ENCODE assay signal across 11 cellular contexts in the genomic region with DNA sequence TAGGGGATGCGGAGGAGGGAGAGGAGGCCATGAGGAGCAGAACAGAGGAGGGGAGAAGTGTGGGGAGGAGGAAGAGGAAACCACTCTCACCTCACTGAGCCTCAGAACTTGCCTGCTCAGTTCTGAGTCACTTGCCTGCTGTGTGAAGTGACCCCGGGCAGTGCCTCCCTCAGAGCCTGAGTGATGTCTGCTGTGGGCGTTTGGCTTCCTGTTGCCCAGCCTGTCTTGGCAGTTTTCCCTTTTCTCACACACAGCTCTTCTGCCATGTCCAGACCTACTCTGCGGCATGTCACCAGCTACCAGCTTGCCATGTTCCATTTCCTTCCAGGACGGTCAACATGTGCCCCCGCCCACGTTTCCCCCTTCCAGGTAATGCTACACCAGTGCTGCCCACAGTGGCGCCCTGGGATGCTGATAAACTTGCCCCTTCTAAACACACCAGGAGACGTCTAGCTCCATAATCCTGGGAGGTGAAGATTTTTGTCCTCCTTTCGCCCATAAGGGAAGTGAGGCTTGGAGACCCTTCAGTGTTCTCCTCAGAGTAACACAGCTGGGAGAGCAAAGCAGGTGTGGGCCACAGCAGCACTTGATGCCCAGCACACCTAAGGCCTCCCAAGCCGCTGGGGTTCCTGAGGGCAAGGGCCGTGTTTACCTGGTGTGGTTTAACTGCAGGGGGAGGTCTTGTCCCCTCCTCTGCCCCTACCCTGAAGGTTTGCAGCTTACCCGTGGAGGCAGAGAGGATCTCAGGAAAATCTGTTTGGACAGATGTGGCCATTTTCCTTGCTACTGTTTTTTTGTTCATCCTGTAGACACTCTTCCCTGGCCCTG.
A peak's percentile ranks its signal among the peaks of the same experiment; 100 is the strongest.
DNase-seq lines count a peak whose midpoint lies in the region; ATAC-seq and TF ChIP-seq lines count a peak whose summit lies in the region.
"Had no signal": no experiment of that assay in that cellular context is flagged by ENCODE, and none has a peak within 500 bp of the region (broad histone marks: within the 10 kb centered on the region; RNA-seq: fewer than 3 reads in every experiment).

No MANE protein-coding gene starts in this region.

- no peaks in the 10 kb centered on the region for H3K36me3 ChIP-seq in IMR-90 (ENCODE audit: control insufficient read depth, insufficient read depth, low read length)
- no peaks in the 10 kb centered on the region for H3K36me3 ChIP-seq in lung (ENCODE audit: control insufficient read depth in 2 of 2, insufficient read depth in 2 of 2, low read length in 2 of 2)
- H3K36me3 ChIP-seq: upper lobe of left lung had no signal

- H3K4ac ChIP-seq in IMR-90 (ENCODE audit: low read depth, low read length): no peak overlapping the region

- POLR2A ChIA-PET in IMR-90 (lab: Charles Lee; ENCODE audit: unreplicated experiment): no interaction called here
- POLR2A ChIA-PET in activated naive CD8-positive, alpha-beta T cell treated with anti-CD3 and anti-CD28 coated beads, Interleukin-2, amount 10 ng/mL, durations not matched to agents 7 days and 5 days (lab: Charles Lee): no interaction called here

- TF ChIP-seq POLR2A in IMR-90 (IDR thresholded peaks at IDR 0.05; ENCODE audit: low read depth, low read length): no peak

- no peak overlapping the region for H3K18ac ChIP-seq in IMR-90 (ENCODE audit: low read depth, low read length)

- peaks cover 8% of the 10 kb centered on the region for H3K4me1 Mint-ChIP-seq in activated naive CD8-positive, alpha-beta T cell treated with anti-CD3 and anti-CD28 coated beads, Interleukin-2, amount 10 ng/mL, durations not matched to agents 7 days and 5 days
- H3K4me1 Mint-ChIP-seq in nephron progenitor cell: peaks cover 26% of the 10 kb centered on the region

- no peak overlapping the region for H4K91ac ChIP-seq in IMR-90 (ENCODE audit: insufficient read depth, low read depth, low read length)

- H2AK9ac ChIP-seq in IMR-90 (replicated peaks; ENCODE audit: low read depth, low read length, poor library complexity): peak overlapping the region; percentile 79

- no peak overlapping the region for H2BK15ac ChIP-seq in IMR-90 (ENCODE audit: low read depth, low read length)

- H3K27me3 Mint-ChIP-seq in activated naive CD8-positive, alpha-beta T cell treated with anti-CD3 and anti-CD28 coated beads, Interleukin-2, amount 10 ng/mL, durations not matched to agents 7 days and 5 days: peaks cover 2% of the 10 kb centered on the region
- peaks cover 23% of the 10 kb centered on the region for H3K27me3 Mint-ChIP-seq in nephron progenitor cell (ENCODE audit: low read depth, poor library complexity)

- TF ChIP-seq RAD21 in IMR-90 (IDR thresholded peaks at IDR 0.05; ENCODE audit: low read length): no peak

- H3K14ac ChIP-seq in IMR-90 (replicated peaks; ENCODE audit: low read depth, low read length): no peak overlapping the region

- H3K9me1 ChIP-seq in IMR-90 (ENCODE audit: insufficient read depth, low read length): no peaks in the 10 kb centered on the region

- DNase-seq in AG20443 (ENCODE audit: low spot score) (peak; percentile 46), IMR-90 (peak; percentile 79), lung (ENCODE audit: low spot score) (no peak), nephron progenitor cell (no peak), iPS-NIHi7 (ENCODE audit: extremely low spot score) (no peak), globus pallidus (ENCODE audit: low spot score) (no peak)
- DNase-seq in activated naive CD8-positive, alpha-beta T cell treated with anti-CD3 and anti-CD28 coated beads, Interleukin-2, amount 10 ng/mL, durations not matched to agents 7 days and 5 days: no peak
- DNase-seq: NCI-H1105 had no signal

- H3K23ac ChIP-seq in IMR-90 (ENCODE audit: low read depth, low read length): no peak overlapping the region

- H3K27ac Mint-ChIP-seq in activated naive CD8-positive, alpha-beta T cell treated with anti-CD3 and anti-CD28 coated beads, Interleukin-2, amount 10 ng/mL, durations not matched to agents 7 days and 5 days: peak overlapping the region; percentile 30
- H3K27ac Mint-ChIP-seq in nephron progenitor cell: no peak overlapping the region

- no peaks in the 10 kb centered on the region for H3K36me3 Mint-ChIP-seq in activated naive CD8-positive, alpha-beta T cell treated with anti-CD3 and anti-CD28 coated beads, Interleukin-2, amount 10 ng/mL, durations not matched to agents 7 days and 5 days
- no peaks in the 10 kb centered on the region for H3K36me3 Mint-ChIP-seq in nephron progenitor cell (ENCODE audit: low read depth)

- WGBS in IMR-90 (ENCODE audit: extremely low coverage in 2 of 2, insufficient read length in 1 of 2), 2 experiments: 40% methylated on average over 1 of the region's 13 CpGs; no CpG with 5 or more reads in 1 of the 2 experiments
- 46 to 52% methylated on average over 13 of the region's 13 CpGs for WGBS in lung, 2 donors

- H4K20me1 ChIP-seq in IMR-90 (ENCODE audit: insufficient read depth, low read length): no peaks in the 10 kb centered on the region; the same call in 1 of the 2 replicates

- dilution Hi-C loops in IMR-90 (cut with HindIII; ENCODE audit: low sequenced_read_pairs, unreplicated experiment): no loop called here

- peaks cover 2% of the 10 kb centered on the region; the same call in 1 of the 2 replicates for H3K4me1 ChIP-seq in IMR-90 (ENCODE audit: control insufficient read depth, insufficient read depth, low read length)
- no peaks in the 10 kb centered on the region for H3K4me1 ChIP-seq in lung (ENCODE audit: control insufficient read depth in 2 of 2, insufficient read depth in 2 of 2, low read length in 2 of 2)
- H3K4me1 ChIP-seq: upper lobe of left lung had no signal

- ATAC-seq in IMR-90 (ENCODE audit: low read depth): peak; percentile 89
- peak; percentile 89 for ATAC-seq in activated naive CD8-positive, alpha-beta T cell treated with anti-CD3 and anti-CD28 coated beads, Interleukin-2, amount 10 ng/mL, durations not matched to agents 7 days and 5 days (ENCODE audit: low read depth)
- peak; percentile 38 for ATAC-seq in lung (ENCODE audit: insufficient read depth, low FRiP score)
- ATAC-seq in GM21576 (IDR thresholded peaks at IDR 0.05; ENCODE audit: unreplicated experiment): no peak
- ATAC-seq: GM12878 had no signal

- no peak overlapping the region for H4K8ac ChIP-seq in IMR-90 (ENCODE audit: low read depth in 2 of 2, low read length in 2 of 2)

- H3K9me3 Mint-ChIP-seq in activated naive CD8-positive, alpha-beta T cell treated with anti-CD3 and anti-CD28 coated beads, Interleukin-2, amount 10 ng/mL, durations not matched to agents 7 days and 5 days: no peaks in the 10 kb centered on the region
- H3K9me3 Mint-ChIP-seq in nephron progenitor cell: no peaks in the 10 kb centered on the region

- H2AK5ac ChIP-seq in IMR-90 (ENCODE audit: low read depth, low read length): no peak overlapping the region

- peak overlapping the region; percentile 32 for H3K4me3 Mint-ChIP-seq in activated naive CD8-positive, alpha-beta T cell treated with anti-CD3 and anti-CD28 coated beads, Interleukin-2, amount 10 ng/mL, durations not matched to agents 7 days and 5 days
- no peak overlapping the region for H3K4me3 Mint-ChIP-seq in nephron progenitor cell

- intact Hi-C loops in IMR-90 (cut with micrococcal nuclease): no loop called here

- no peak for TF ChIP-seq CTCF in IMR-90 (conservative IDR thresholded peaks at IDR 0.05; ENCODE audit: low read depth, low read length)
- no peak for TF ChIP-seq CTCF in lung (IDR thresholded peaks at IDR 0.05; ENCODE audit: control extremely low read depth, extremely low read depth)
- no peak for TF ChIP-seq CTCF in nephron progenitor cell (IDR thresholded peaks at IDR 0.05)

- no peak overlapping the region for H4K5ac ChIP-seq in IMR-90 (ENCODE audit: low read depth, low read length)

- H2BK120ac ChIP-seq in IMR-90 (ENCODE audit: low read depth, low read length): no peak overlapping the region

- H2BK5ac ChIP-seq in IMR-90 (ENCODE audit: low read depth, low read length, poor library complexity, severe bottlenecking): no peak overlapping the region

- BruUV-seq in IMR-90 (replicated peaks; lab: Mats Ljungman, UMichigan): no TSS peak

- H3K79me1 ChIP-seq in IMR-90 (ENCODE audit: low read depth in 1 of 2, low read length in 2 of 2): no peaks in the 10 kb centered on the region

- CTCF ChIA-PET in IMR-90 (lab: Yijun Ruan, JAX): no interaction called here

- in situ Hi-C loops in IMR-90 (cut with MboI; ENCODE audit: low sequenced_read_pairs): loop anchor here (25.0 kb wide), 1 partner anchor 327 kb away; no protein-coding TSS in a partner anchor

- no peak overlapping the region for H3K4me3 ChIP-seq in IMR-90 (ENCODE audit: insufficient read depth, low read depth, low read length)
- H3K4me3 ChIP-seq in lung: no peak overlapping the region
- H3K4me3 ChIP-seq: GM12878, upper lobe of left lung had no signal

- H3K56ac ChIP-seq in IMR-90 (ENCODE audit: extremely low read depth, insufficient read depth, low read length): no peak overlapping the region

- no peak overlapping the region for H3K9ac ChIP-seq in IMR-90 (ENCODE audit: low read depth, low read length)

- no peaks in the 10 kb centered on the region; the same call in 1 of the 2 replicates for H3K9me3 ChIP-seq in IMR-90 (ENCODE audit: control insufficient read depth, insufficient read depth, low read length)
- no peaks in the 10 kb centered on the region for H3K9me3 ChIP-seq in lung (ENCODE audit: control insufficient read depth in 2 of 2, insufficient read depth in 1 of 2, low read length in 1 of 2)
- H3K9me3 ChIP-seq: upper lobe of left lung had no signal

- H3K27ac ChIP-seq in IMR-90 (ENCODE audit: insufficient read depth, low read length) (no peak overlapping the region), lung (ENCODE audit: low read depth in 1 of 2, low read length in 1 of 2) (no peak overlapping the region)
- H3K27ac ChIP-seq: upper lobe of left lung had no signal

- H2AFZ ChIP-seq in IMR-90 (replicated peaks; ENCODE audit: low read length, poor library complexity): peak overlapping the region; percentile 67

- peaks cover 25% of the 10 kb centered on the region for H3K27me3 ChIP-seq in IMR-90 (ENCODE audit: control insufficient read depth, insufficient read depth, low read length)
- no peaks in the 10 kb centered on the region for H3K27me3 ChIP-seq in lung (ENCODE audit: control insufficient read depth, insufficient read depth)
- H3K27me3 ChIP-seq: upper lobe of left lung had no signal

- no peak overlapping the region for H2BK20ac ChIP-seq in IMR-90 (ENCODE audit: low read depth, low read length)

- H3K4me2 ChIP-seq in IMR-90 (ENCODE audit: low read depth, low read length): no peak overlapping the region

TF ChIP-seq in IMR-90, 13 proteins besides CTCF, POLR2A, EP300 and RAD21 (continues in another document):
- no peak for TF ChIP-seq FOS (IDR thresholded peaks at IDR 0.05; ENCODE audit: low read depth, low read length)
- TF ChIP-seq NFE2L2 (IDR thresholded peaks at IDR 0.05; ENCODE audit: low read depth, low read length): no peak
- TF ChIP-seq USF2 (IDR thresholded peaks at IDR 0.05; ENCODE audit: low read depth, low read length): no peak
- no peak for TF ChIP-seq MAFK (IDR thresholded peaks at IDR 0.05; ENCODE audit: low read depth, low read length)

Comparison
In these comparisons a context has a peak if more than half of its experiments do, and no peak if none do; other contexts are left out.
1. DNase-seq: peak in AG20443 (single experiment) and IMR-90 (single experiment); none in activated naive CD8-positive, alpha-beta T cell treated with anti-CD3 and anti-CD28 coated beads, Interleukin-2, amount 10 ng/mL, durations not matched to agents 7 days and 5 days (single experiment), lung (single experiment), nephron progenitor cell (single experiment), iPS-NIHi7 (single experiment) and globus pallidus (single experiment).